Comparison of ENCODE assay signal across 2 cellular contexts in genomic region chr16:49763826-49764225, GRCh38.
TF ChIP-seq lines count a peak whose summit lies in the region.

No MANE protein-coding gene starts in this region.

TF ChIP-seq in SK-N-SH, 30 proteins besides CTCF, POLR2A, EP300 and RAD21 (continued from another document):
- TF ChIP-seq TAF1 (IDR thresholded peaks at IDR 0.05; ENCODE audit: borderline replicate concordance, low read depth, low read length) (no peak), TEAD4 (IDR thresholded peaks at IDR 0.05; ENCODE audit: borderline replicate concordance, insufficient read depth) (no peak), ELF1 (IDR thresholded peaks at IDR 0.05) (no peak)

TF ChIP-seq in SK-N-SH treated with all-trans-retinoic acid at 6 μM for 48 hours, 23 proteins besides CTCF, POLR2A, EP300 and RAD21 (continued from another document):
- TF ChIP-seq PATZ1 (CRISPR knock-in tag; IDR thresholded peaks at IDR 0.05; ENCODE audit: borderline replicate concordance) (no peak), CREB5 (CRISPR knock-in tag; IDR thresholded peaks at IDR 0.05; ENCODE audit: low read depth) (no peak), PPARA (CRISPR knock-in tag; IDR thresholded peaks at IDR 0.05; ENCODE audit: borderline replicate concordance) (no peak), OSR1 (CRISPR knock-in tag; IDR thresholded peaks at IDR 0.05) (no peak), BACH2 (CRISPR knock-in tag; IDR thresholded peaks at IDR 0.05; ENCODE audit: borderline replicate concordance) (no peak), POU6F1 (CRISPR knock-in tag; IDR thresholded peaks at IDR 0.05; ENCODE audit: borderline replicate concordance, low read depth) (no peak), ZC3H10 (CRISPR knock-in tag; IDR thresholded peaks at IDR 0.05) (no peak)
